Comparison of ENCODE assay signal across 32 cellular contexts in the genomic region with DNA sequence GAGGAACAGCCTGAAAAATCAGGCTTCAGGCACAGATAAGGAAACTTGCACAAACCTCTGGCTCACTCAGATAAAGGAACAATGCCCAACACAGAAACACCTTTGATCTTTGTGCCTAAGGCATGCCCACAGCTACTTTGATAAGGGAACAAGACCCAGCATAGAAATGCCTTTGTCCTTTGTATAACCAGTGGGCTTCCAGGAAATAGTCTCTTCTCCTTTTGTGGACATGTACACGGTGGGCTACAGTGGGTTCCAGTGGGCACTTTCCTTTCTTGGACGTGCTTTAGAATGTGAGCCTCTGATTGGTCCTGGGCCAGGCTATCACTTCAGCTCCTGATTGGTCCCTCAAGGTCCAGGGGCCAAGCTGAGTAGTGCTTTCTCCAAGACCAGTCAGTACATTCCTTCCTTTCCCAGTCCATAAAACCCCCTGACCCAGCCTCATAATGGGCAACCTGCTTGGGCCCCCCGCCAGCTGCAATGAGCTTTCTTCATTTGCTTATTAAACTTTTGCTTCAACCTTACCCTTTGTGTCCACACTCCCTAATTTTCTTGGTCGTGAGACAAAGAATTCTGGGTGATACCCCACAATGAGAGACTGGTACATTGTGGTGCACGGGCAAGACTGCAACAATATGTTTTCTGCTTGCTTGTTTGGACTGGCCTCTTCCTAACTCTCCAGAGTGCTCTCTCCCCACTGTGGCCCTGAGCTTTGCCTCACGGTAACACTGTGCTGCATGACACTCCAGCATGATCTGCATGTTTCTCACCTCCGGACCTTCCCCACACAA. TPM values are rescaled to one million over a fixed set of nuclear protein-coding genes. Genes with fewer than 3 reads are reported as not detected.
DNase-seq lines count a peak whose midpoint lies in the region; ATAC-seq and TF ChIP-seq lines count a peak whose summit lies in the region.
"Had no signal": no experiment of that assay in that cellular context is flagged by ENCODE, and none has a peak within 500 bp of the region (broad histone marks: within the 10 kb centered on the region; RNA-seq: fewer than 3 reads in every experiment).

No MANE protein-coding gene starts in this region.

- H3K36me3 ChIP-seq in OCI-LY7 (ENCODE audit: insufficient read depth, low read length): peaks cover 4% of the 10 kb centered on the region; the same call in 1 of the 2 replicates
- H3K36me3 ChIP-seq in heart right ventricle: peaks cover 0 to 5% (median 0%) of the 10 kb centered on the region in 9 donors
- H3K36me3 ChIP-seq: uterus had no signal

- no peak overlapping the region for H3K4me2 ChIP-seq in OCI-LY7 (ENCODE audit: low read length)

- H2AFZ ChIP-seq in OCI-LY7 (ENCODE audit: low read length): no peak overlapping the region

- H3K27me3 Mint-ChIP-seq in activated CD4-positive, alpha-beta T cell treated with anti-CD3 and anti-CD28 coated beads, Interleukin-2, amount 10 ng/mL, durations not matched to agents 24 days and 14 days: no peaks in the 10 kb centered on the region
- H3K27me3 Mint-ChIP-seq in immature natural killer cell (ENCODE audit: low read depth in 3 of 3) (peaks cover 9 to 15% (median 14%) of the 10 kb centered on the region in 3 donors), progenitor cell of endocrine pancreas (peaks cover 3% of the 10 kb centered on the region)
- H3K27me3 Mint-ChIP-seq: activated B cell treated with CpG ODN at 0.5 μM for 24 hours; activated CD4-positive, alpha-beta memory T cell treated with anti-CD3 and anti-CD28 coated beads, Interleukin-2, amount 10 ng/mL, durations not matched to agents 7 days and 5 days had no signal

- WGBS in heart right ventricle, 2 donors: 88 to 91% methylated on average over 7 of the region's 7 CpGs

- H3K79me2 ChIP-seq in OCI-LY7 (ENCODE audit: insufficient read depth, low read depth, low read length): peaks cover 20% of the 10 kb centered on the region

- POLR2A ChIA-PET in OCI-LY7 (lab: Charles Lee): interaction anchor here (0.6 to 0.9 kb wide), 2 partner anchors 148 to 523 kb away, joined by 3 read pairs; no protein-coding TSS in a partner anchor

- peaks cover 9% of the 10 kb centered on the region; the same call in 1 of the 2 replicates for H3K9me3 ChIP-seq in OCI-LY7 (ENCODE audit: low read length)
- no peaks in the 10 kb centered on the region for H3K9me3 ChIP-seq in heart right ventricle
- H3K9me3 ChIP-seq: testis, uterus had no signal

- ATAC-seq in heart right ventricle: no peak

- no peaks in the 10 kb centered on the region for H3K9me3 Mint-ChIP-seq in activated CD4-positive, alpha-beta T cell treated with anti-CD3 and anti-CD28 coated beads, Interleukin-2, amount 10 ng/mL, durations not matched to agents 24 days and 14 days
- H3K9me3 Mint-ChIP-seq in immature natural killer cell (no peaks in the 10 kb centered on the region), progenitor cell of endocrine pancreas (ENCODE audit: low read depth) (peaks cover 4% of the 10 kb centered on the region)
- H3K9me3 Mint-ChIP-seq: activated B cell treated with CpG ODN at 0.5 μM for 24 hours; activated CD4-positive, alpha-beta memory T cell treated with anti-CD3 and anti-CD28 coated beads, Interleukin-2, amount 10 ng/mL, durations not matched to agents 7 days and 5 days had no signal

- CTCF ChIA-PET in OCI-LY7 (lab: Charles Lee; ENCODE audit: unreplicated experiment): interaction anchor here (0.5 kb wide), 1 partner anchor 237 kb away, joined by 3 read pairs; no protein-coding TSS in a partner anchor

- peaks cover 14% of the 10 kb centered on the region for H3K4me1 ChIP-seq in OCI-LY7 (ENCODE audit: insufficient read depth, low read length, poor library complexity, severe bottlenecking)
- peaks cover 0 to 34% (median 24%) of the 10 kb centered on the region in 9 donors for H3K4me1 ChIP-seq in heart right ventricle
- H3K4me1 ChIP-seq: uterus had no signal

- H3K36me3 Mint-ChIP-seq in activated CD4-positive, alpha-beta T cell treated with anti-CD3 and anti-CD28 coated beads, Interleukin-2, amount 10 ng/mL, durations not matched to agents 24 days and 14 days (ENCODE audit: low read depth): peaks cover 2% of the 10 kb centered on the region
- H3K36me3 Mint-ChIP-seq in immature natural killer cell (no peaks in the 10 kb centered on the region), progenitor cell of endocrine pancreas (ENCODE audit: insufficient read depth) (no peaks in the 10 kb centered on the region)

- H3K4me3 Mint-ChIP-seq in activated CD4-positive, alpha-beta T cell treated with anti-CD3 and anti-CD28 coated beads, Interleukin-2, amount 10 ng/mL, durations not matched to agents 24 days and 14 days: no peak overlapping the region
- peak overlapping the region in 2 of 5 donors; percentile 5 to 35 for H3K4me3 Mint-ChIP-seq in immature natural killer cell
- peak overlapping the region; percentile 52 for H3K4me3 Mint-ChIP-seq in progenitor cell of endocrine pancreas (ENCODE audit: low read depth)

- intact Hi-C loops in activated CD4-positive, alpha-beta T cell treated with anti-CD3 and anti-CD28 coated beads, Interleukin-2, amount 10 ng/mL, durations not matched to agents 24 days and 14 days (cut with micrococcal nuclease): loop anchor here (10.0 kb wide), 1 partner anchor 545 kb away; a partner anchor contains a TSS
- intact Hi-C loops in OCI-LY7 (cut with micrococcal nuclease; ENCODE audit: unreplicated experiment) (loop anchor here (5.0 kb wide), 1 partner anchor 58 kb away; no protein-coding TSS in a partner anchor), heart right ventricle (cut with DNase I) (loop anchor here in 7 of 10 donors (5.0 to 10.0 kb wide), 4 partner anchors 72 to 168 kb away; no protein-coding TSS in a partner anchor)

- peaks cover 23% of the 10 kb centered on the region for H3K4me1 Mint-ChIP-seq in activated CD4-positive, alpha-beta T cell treated with anti-CD3 and anti-CD28 coated beads, Interleukin-2, amount 10 ng/mL, durations not matched to agents 24 days and 14 days
- H3K4me1 Mint-ChIP-seq in immature natural killer cell: peaks cover 27 to 41% of the 10 kb centered on the region in 2 donors
- H3K4me1 Mint-ChIP-seq in progenitor cell of endocrine pancreas (ENCODE audit: low read depth): peaks cover 22% of the 10 kb centered on the region

- H3K4me3 ChIP-seq in OCI-LY7 (ENCODE audit: low read depth, low read length, poor library complexity, severe bottlenecking) (no peak overlapping the region), heart right ventricle (no peak overlapping the region)
- H3K4me3 ChIP-seq: testis, uterus had no signal

- H3K9me2 ChIP-seq in OCI-LY7 (ENCODE audit: insufficient read depth, low read length): no peaks in the 10 kb centered on the region

- no TSS peak for BruUV-seq in OCI-LY7 (replicated peaks; lab: Mats Ljungman, UMichigan)

- no peaks in the 10 kb centered on the region for H4K20me1 ChIP-seq in OCI-LY7 (ENCODE audit: insufficient read depth, low read length)

- no peak for TF ChIP-seq CTCF in OCI-LY7 (conservative IDR thresholded peaks at IDR 0.05; ENCODE audit: low read length)
- no peak for TF ChIP-seq CTCF in progenitor cell of endocrine pancreas (IDR thresholded peaks at IDR 0.05; ENCODE audit: unreplicated experiment)
- TF ChIP-seq CTCF in heart right ventricle (IDR thresholded peaks at IDR 0.05): no peak

- H3K27me3 ChIP-seq in heart right ventricle: no peaks in the 10 kb centered on the region
- H3K27me3 ChIP-seq: testis, uterus had no signal

- peak; percentile 54 for DNase-seq in activated CD4-positive, alpha-beta T cell treated with anti-CD3 and anti-CD28 coated beads, Interleukin-2, amount 10 ng/mL, durations not matched to agents 24 days and 14 days
- no peak for DNase-seq in activated CD4-positive, alpha-beta T cell treated with anti-CD3 and anti-CD28 coated beads for 1 hour
- DNase-seq in OCI-LY7 (ENCODE audit: low spot score) (peak; percentile 15), immature natural killer cell (no peak), progenitor cell of endocrine pancreas (ENCODE audit: low spot score, unreplicated experiment) (no peak), heart right ventricle (no peak), COLO668 (lab: John Stamatoyannopoulos, UW; ENCODE audit: unreplicated experiment) (no peak), DMS153 treated with DMSO at 0.1 percent for 48 hours (lab: John Stamatoyannopoulos, UW; ENCODE audit: unreplicated experiment) (no peak)
- DNase-seq: 8988T; activated B cell treated with CpG ODN at 0.5 μM for 24 hours; activated CD4-positive, alpha-beta memory T cell treated with anti-CD3 and anti-CD28 coated beads, Interleukin-2, amount 10 ng/mL, durations not matched to agents 7 days and 5 days; activated effector memory CD4-positive, alpha-beta T cell treated with Interleukin-2 at 50 U/mL for 16 hours; activated T-cell treated with anti-CD3 and anti-CD28 coated beads for 4 hours; central memory CD4-positive, alpha-beta T cell; GDM1; H9; IMR-90; NCI-H1092 treated with DMSO at 0.1 percent for 48 hours; NCI-H187; NCI-H524 treated with DMSO at 0.1 percent for 48 hours; occipital lobe; SHP77; stimulated activated naive CD4-positive, alpha-beta T cell treated with Interleukin-2 at 50 U/mL for 16 hours; T1000; testis; uterus had no signal

- H3K27ac ChIP-seq in OCI-LY7 (ENCODE audit: low read depth, low read length, poor library complexity, severe bottlenecking): no peak overlapping the region
- H3K27ac ChIP-seq in heart right ventricle: no peak overlapping the region
- H3K27ac ChIP-seq: testis, uterus had no signal

- peak overlapping the region; percentile 57 for H3K27ac Mint-ChIP-seq in activated CD4-positive, alpha-beta T cell treated with anti-CD3 and anti-CD28 coated beads, Interleukin-2, amount 10 ng/mL, durations not matched to agents 24 days and 14 days
- H3K27ac Mint-ChIP-seq in immature natural killer cell (peak overlapping the region in 4 of 6 donors; percentile 65 to 96 (median 80)), progenitor cell of endocrine pancreas (peak overlapping the region; percentile 10)

RNA-seq across cellular contexts. Expression of a gene that starts 1.7 kb away (rescaled TPM):
- 100 and 103 TPM in 2 replicates for total RNA-seq in activated CD4-positive, alpha-beta T cell treated with anti-CD3 and anti-CD28 coated beads, Interleukin-2, amount 10 ng/mL, durations not matched to agents 24 days and 14 days
- 64.5 and 73.0 TPM in 2 replicates for total RNA-seq in OCI-LY7 (2014; rRNA removed; shearing (Covaris generic))
- total RNA-seq in OCI-LY7 (2022): 76.9 and 87.0 TPM in 2 replicates
- polyA plus RNA-seq in immature natural killer cell: 10 to 100 TPM in 1 of 3 donors, 1 to 10 TPM in 2; 1.5 to 15.0 (median 3.4) TPM
- total RNA-seq in progenitor cell of endocrine pancreas: 91.4 and 102 TPM in 2 replicates
- total RNA-seq in heart right ventricle: 10 to 100 TPM; 26.8 to 49.6 (median 34.1) TPM
- polyA plus RNA-seq in heart right ventricle: 10 to 100 TPM; 17.5 to 48.9 TPM

RNA-seq across cellular contexts. Expression of a gene that starts 4.2 kb away (rescaled TPM):
- not detected in 2 replicates for total RNA-seq in activated CD4-positive, alpha-beta T cell treated with anti-CD3 and anti-CD28 coated beads, Interleukin-2, amount 10 ng/mL, durations not matched to agents 24 days and 14 days
- not detected in 2 replicates for total RNA-seq in OCI-LY7 (2014; rRNA removed; shearing (Covaris generic))
- total RNA-seq in OCI-LY7 (2022) (not detected in 2 replicates), progenitor cell of endocrine pancreas (not detected in 2 replicates), heart right ventricle (not detected)
- polyA plus RNA-seq in immature natural killer cell (not detected), heart right ventricle (not detected)
- total RNA-seq: activated B cell treated with CpG ODN at 0.5 μM for 24 hours; activated CD4-positive, alpha-beta memory T cell treated with anti-CD3 and anti-CD28 coated beads, Interleukin-2, amount 10 ng/mL, durations not matched to agents 7 days and 5 days; dermis microvascular lymphatic vessel endothelial cell; endothelial cell of umbilical vein; fibroblast of lung; H9; IMR-90; kidney epithelial cell; lung microvascular endothelial cell; occipital lobe; pulmonary artery endothelial cell; uterus had no signal
- polyA plus RNA-seq: endothelial cell of umbilical vein, fibroblast of lung, IMR-90 had no signal

RNA-seq across cellular contexts. Expression of a gene that starts 29.5 kb away (rescaled TPM):
- total RNA-seq in activated CD4-positive, alpha-beta T cell treated with anti-CD3 and anti-CD28 coated beads, Interleukin-2, amount 10 ng/mL, durations not matched to agents 24 days and 14 days: 0.42 TPM in 1 of 2 replicates, not detected in the other
- not detected in 2 replicates for total RNA-seq in OCI-LY7 (2014; rRNA removed; shearing (Covaris generic))
- total RNA-seq in OCI-LY7 (2022) (not detected in 2 replicates), progenitor cell of endocrine pancreas (0.47 and 0.60 TPM in 2 replicates), heart right ventricle (under 1 TPM in 1 of 10 donors, not detected in 9; 0.40 TPM)
- polyA plus RNA-seq in immature natural killer cell (not detected), heart right ventricle (1 to 10 TPM in 1 of 2 donors, under 1 TPM in 1; 0.44 to 2.5 TPM)
- total RNA-seq: activated B cell treated with CpG ODN at 0.5 μM for 24 hours; activated CD4-positive, alpha-beta memory T cell treated with anti-CD3 and anti-CD28 coated beads, Interleukin-2, amount 10 ng/mL, durations not matched to agents 7 days and 5 days; endothelial cell of umbilical vein; occipital lobe; uterus had no signal

RNA-seq across cellular contexts. Expression of a gene that starts 35.2 kb away (rescaled TPM):
- 106 and 108 TPM in 2 replicates for total RNA-seq in activated CD4-positive, alpha-beta T cell treated with anti-CD3 and anti-CD28 coated beads, Interleukin-2, amount 10 ng/mL, durations not matched to agents 24 days and 14 days
- total RNA-seq in OCI-LY7 (2014; rRNA removed; shearing (Covaris generic)): 168 and 252 TPM in 2 replicates
- total RNA-seq in OCI-LY7 (2022) (161 and 182 TPM in 2 replicates), progenitor cell of endocrine pancreas (93.3 and 102 TPM in 2 replicates), heart right ventricle (100 to 1,000 TPM; 118 to 226 (median 143) TPM)
- polyA plus RNA-seq in immature natural killer cell (100 to 1,000 TPM in 2 of 3 donors, 10 to 100 TPM in 1; 78.8 to 168 (median 105) TPM), heart right ventricle (100 to 1,000 TPM; 179 to 300 TPM)

RNA-seq across cellular contexts. Expression of a gene that starts 42.7 kb away (rescaled TPM):
- total RNA-seq in activated CD4-positive, alpha-beta T cell treated with anti-CD3 and anti-CD28 coated beads, Interleukin-2, amount 10 ng/mL, durations not matched to agents 24 days and 14 days: 5.0 TPM in 2 replicates
- 2.4 and 4.6 TPM in 2 replicates for total RNA-seq in OCI-LY7 (2014; rRNA removed; shearing (Covaris generic))
- total RNA-seq in OCI-LY7 (2022) (3.7 and 4.1 TPM in 2 replicates), progenitor cell of endocrine pancreas (not detected in 2 replicates), heart right ventricle (1 to 10 TPM in 4 of 10 donors, under 1 TPM in 1, not detected in 5; 0.99 to 3.3 (median 1.8) TPM)
- polyA plus RNA-seq in immature natural killer cell (1 to 10 TPM in 1 of 3 donors, under 1 TPM in 1, not detected in 1; 0.72 to 2.9 TPM), heart right ventricle (1 to 10 TPM; 3.1 to 4.9 TPM)
- total RNA-seq: H9 had no signal

Comparison
In these comparisons a context has a peak if more than half of its experiments do, and no peak if none do; other contexts are left out.
1. DNase-seq: peak in activated CD4-positive, alpha-beta T cell treated with anti-CD3 and anti-CD28 coated beads, Interleukin-2, amount 10 ng/mL, durations not matched to agents 24 days and 14 days (single experiment) and OCI-LY7 (single experiment); none in activated CD4-positive, alpha-beta T cell treated with anti-CD3 and anti-CD28 coated beads for 1 hour (single experiment), immature natural killer cell (0 of 3), progenitor cell of endocrine pancreas (single experiment), heart right ventricle (0 of 2), COLO668 (single experiment) and DMS153 treated with DMSO at 0.1 percent for 48 hours (single experiment).
2. H3K27ac Mint-ChIP-seq: peak in every context shown above with its lines; median percentile 80 in immature natural killer cell; 57 in activated CD4-positive, alpha-beta T cell treated with anti-CD3 and anti-CD28 coated beads, Interleukin-2, amount 10 ng/mL, durations not matched to agents 24 days and 14 days; 10 in progenitor cell of endocrine pancreas.